Comparison of ENCODE assay signal across 8 cellular contexts in the genomic region with DNA sequence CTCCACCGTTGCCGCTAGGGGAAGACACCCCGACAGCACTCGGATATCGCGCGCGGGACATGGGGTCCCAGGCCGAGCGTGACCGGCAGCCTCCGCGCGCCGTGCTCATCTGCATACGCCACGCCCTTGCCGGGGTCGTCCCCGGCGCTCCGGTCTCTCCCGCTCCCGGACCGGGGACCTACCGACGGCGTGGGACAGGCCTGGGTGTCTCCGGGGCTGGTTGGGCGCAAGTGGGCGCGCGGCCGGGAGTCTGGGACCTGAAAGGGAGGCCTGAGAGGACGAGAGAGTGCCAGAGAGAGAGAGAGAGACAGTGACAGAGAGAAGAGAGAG. TPM values are rescaled to one million over a fixed set of nuclear protein-coding genes. Genes with fewer than 3 reads are reported as not detected.
A peak's percentile ranks its signal among the peaks of the same experiment; 100 is the strongest.
DNase-seq lines count a peak whose midpoint lies in the region; ATAC-seq lines count a peak whose summit lies in the region.
"Not testable (repeated sequence)": the region's sequence is repeated elsewhere in the genome, so short reads cannot be mapped to it uniquely, and the experiment has no call there.

No MANE protein-coding gene starts in this region.

- H3K27me3 Mint-ChIP-seq in activated CD8-positive, alpha-beta T cell treated with anti-CD3 and anti-CD28 coated beads, Interleukin-2, amount 10 ng/mL, durations not matched to agents 7 days and 5 days (ENCODE audit: low read depth); stimulated activated naive B cell treated with anti-CD40 and anti-IgM and Interleukin-4, amounts not matched to agents 10 μg/mL and 1 μg/mL and 100 μg/mL, for 72 hours: not testable (repeated sequence)

- DNase-seq in activated CD8-positive, alpha-beta T cell treated with anti-CD3 and anti-CD28 coated beads, Interleukin-2, amount 10 ng/mL, durations not matched to agents 7 days and 5 days; right cardiac atrium; stimulated activated naive B cell treated with anti-CD40 and anti-IgM and Interleukin-4, amounts not matched to agents 10 μg/mL and 1 μg/mL and 100 μg/mL, for 72 hours: not testable (repeated sequence)

- not testable (repeated sequence) for H3K27me3 ChIP-seq in right cardiac atrium (ENCODE audit: control insufficient read depth, insufficient read depth)

- H3K9me3 Mint-ChIP-seq in activated CD8-positive, alpha-beta T cell treated with anti-CD3 and anti-CD28 coated beads, Interleukin-2, amount 10 ng/mL, durations not matched to agents 7 days and 5 days (ENCODE audit: insufficient read depth); stimulated activated naive B cell treated with anti-CD40 and anti-IgM and Interleukin-4, amounts not matched to agents 10 μg/mL and 1 μg/mL and 100 μg/mL, for 72 hours: not testable (repeated sequence)

- not testable (repeated sequence) for H3K4me1 ChIP-seq in right cardiac atrium (ENCODE audit: control insufficient read depth, insufficient read depth, low read length)

- not testable (repeated sequence) for H3K36me3 Mint-ChIP-seq in activated CD8-positive, alpha-beta T cell treated with anti-CD3 and anti-CD28 coated beads, Interleukin-2, amount 10 ng/mL, durations not matched to agents 7 days and 5 days (ENCODE audit: low read depth); stimulated activated naive B cell treated with anti-CD40 and anti-IgM and Interleukin-4, amounts not matched to agents 10 μg/mL and 1 μg/mL and 100 μg/mL, for 72 hours

- no CpG with 5 or more reads among the region's 35 CpGs for WGBS in right cardiac atrium

- POLR2A ChIA-PET in activated CD8-positive, alpha-beta T cell treated with anti-CD3 and anti-CD28 coated beads, Interleukin-2, amount 10 ng/mL, durations not matched to agents 7 days and 5 days (lab: Charles Lee) = not testable (repeated sequence)

- not testable (repeated sequence) for H3K4me3 Mint-ChIP-seq in activated CD8-positive, alpha-beta T cell treated with anti-CD3 and anti-CD28 coated beads, Interleukin-2, amount 10 ng/mL, durations not matched to agents 7 days and 5 days; stimulated activated naive B cell treated with anti-CD40 and anti-IgM and Interleukin-4, amounts not matched to agents 10 μg/mL and 1 μg/mL and 100 μg/mL, for 72 hours

- not testable (repeated sequence) for H3K27ac ChIP-seq in right cardiac atrium (ENCODE audit: low read length)

- intact Hi-C loops in right cardiac atrium (cut with DNase I) = not testable (repeated sequence)

- ATAC-seq in GM18517 (IDR thresholded peaks at IDR 0.05; ENCODE audit: unreplicated experiment) (peak; percentile 24), GM19438 (IDR thresholded peaks at IDR 0.05; ENCODE audit: low read depth, unreplicated experiment) (peak; percentile 51), GM21825 (IDR thresholded peaks at IDR 0.05; ENCODE audit: unreplicated experiment) (peak; percentile 61), HG03025 (IDR thresholded peaks at IDR 0.05; ENCODE audit: low FRiP score, unreplicated experiment) (peak; percentile 42), HG03457 (IDR thresholded peaks at IDR 0.05; ENCODE audit: unreplicated experiment) (peak; percentile 44), right cardiac atrium (peak; percentile 95)
- peak; percentile 46 for ATAC-seq in activated CD8-positive, alpha-beta T cell treated with anti-CD3 and anti-CD28 coated beads, Interleukin-2, amount 10 ng/mL, durations not matched to agents 7 days and 5 days
- peak; percentile 31 to 58 for ATAC-seq in stimulated activated naive B cell treated with anti-CD40 and anti-IgM and Interleukin-4, amounts not matched to agents 10 μg/mL and 1 μg/mL and 100 μg/mL, for 72 hours (replicated peaks)

- CTCF ChIA-PET in activated CD8-positive, alpha-beta T cell treated with anti-CD3 and anti-CD28 coated beads, Interleukin-2, amount 10 ng/mL, durations not matched to agents 7 days and 5 days (lab: Charles Lee) = not testable (repeated sequence)

- not testable (repeated sequence) for H3K4me3 ChIP-seq in right cardiac atrium (ENCODE audit: low read length)

- not testable (repeated sequence) for H3K27ac Mint-ChIP-seq in activated CD8-positive, alpha-beta T cell treated with anti-CD3 and anti-CD28 coated beads, Interleukin-2, amount 10 ng/mL, durations not matched to agents 7 days and 5 days; stimulated activated naive B cell treated with anti-CD40 and anti-IgM and Interleukin-4, amounts not matched to agents 10 μg/mL and 1 μg/mL and 100 μg/mL, for 72 hours

- not testable (repeated sequence) for H3K9me3 ChIP-seq in right cardiac atrium (ENCODE audit: control insufficient read depth, low read length)

- H3K4me1 Mint-ChIP-seq in activated CD8-positive, alpha-beta T cell treated with anti-CD3 and anti-CD28 coated beads, Interleukin-2, amount 10 ng/mL, durations not matched to agents 7 days and 5 days (ENCODE audit: low read depth) = peaks cover 15% of the 10 kb centered on the region
- peaks cover 8 to 11% of the 10 kb centered on the region in 2 donors for H3K4me1 Mint-ChIP-seq in stimulated activated naive B cell treated with anti-CD40 and anti-IgM and Interleukin-4, amounts not matched to agents 10 μg/mL and 1 μg/mL and 100 μg/mL, for 72 hours

RNA-seq across cellular contexts. Expression of gene EAPP, which starts 17.0 kb away (rescaled TPM):
- 10 to 100 TPM; 27.3 to 28.8 TPM for total RNA-seq in activated CD8-positive, alpha-beta T cell treated with anti-CD3 and anti-CD28 coated beads, Interleukin-2, amount 10 ng/mL, durations not matched to agents 7 days and 5 days
- total RNA-seq in right cardiac atrium = 10 to 100 TPM; 18.9 to 25.3 (median 22.2) TPM
- polyA plus RNA-seq in right cardiac atrium = 30.6 TPM

Comparison
In these comparisons a context has a peak if more than half of its experiments do, and no peak if none do; other contexts are left out.
1. ATAC-seq: peak in every context shown above with its lines; median percentile 95 in right cardiac atrium; 61 in GM21825; 51 in GM19438; 46 in activated CD8-positive, alpha-beta T cell treated with anti-CD3 and anti-CD28 coated beads, Interleukin-2, amount 10 ng/mL, durations not matched to agents 7 days and 5 days; 44 in stimulated activated naive B cell treated with anti-CD40 and anti-IgM and Interleukin-4, amounts not matched to agents 10 μg/mL and 1 μg/mL and 100 μg/mL, for 72 hours; 44 in HG03457; 42 in HG03025; 24 in GM18517.